20 cellular contexts compared by ENCODE assay signal in genomic region chr1:7671676-7672075, GRCh38.
"Had no signal": no experiment of that assay in that cellular context is flagged by ENCODE, and none has a peak within 500 bp of the region (broad histone marks: within the 10 kb centered on the region; RNA-seq: fewer than 3 reads in every experiment).

No MANE protein-coding gene starts in this region.

- H3K4me1 ChIP-seq: parathyroid adenoma, prostate gland had no signal

- H3K36me3 Mint-ChIP-seq: naive thymus-derived CD4-positive, alpha-beta T cell; stimulated activated naive B cell treated with anti-CD40 and anti-IgM and Interleukin-4, amounts not matched to agents 10 μg/mL and 1 μg/mL and 100 μg/mL, for 72 hours had no signal

- DNase-seq: effector CD8-positive, alpha-beta T cell; heart left ventricle; hippocampal formation; left colon; mesendoderm; naive thymus-derived CD4-positive, alpha-beta T cell; nephron progenitor cell; occipital lobe; spleen; stimulated activated CD4-positive, alpha-beta T cell treated with anti-CD3 and anti-CD28 coated beads, Interleukin-15, amount 100 ng/mL, for 24 hours; stimulated activated CD4-positive, alpha-beta T cell treated with anti-CD3 and anti-CD28 coated beads, Interleukin-1b, Interleukin-23, amount 100 ng/mL, for 48 hours; stimulated activated CD4-positive, alpha-beta T cell treated with anti-CD3 and anti-CD28 coated beads, Interleukin-4, amount 100 ng/mL, for 24 hours; stimulated activated naive B cell treated with anti-CD40 and anti-IgM and Interleukin-4, amounts not matched to agents 10 μg/mL and 1 μg/mL and 100 μg/mL, for 72 hours; stimulated activated naive CD8-positive, alpha-beta T cell treated with anti-CD3 and anti-CD28 coated beads, Interleukin-15, amount 100 ng/mL, for 72 hours; transverse colon had no signal

- H3K27me3 ChIP-seq: heart left ventricle had no signal

- H3K4me3 Mint-ChIP-seq: naive thymus-derived CD4-positive, alpha-beta T cell; nephron progenitor cell; stimulated activated naive B cell treated with anti-CD40 and anti-IgM and Interleukin-4, amounts not matched to agents 10 μg/mL and 1 μg/mL and 100 μg/mL, for 72 hours; stimulated activated naive CD8-positive, alpha-beta T cell treated with anti-CD3 and anti-CD28 coated beads, Interleukin-15, amount 100 ng/mL, for 72 hours had no signal

- H3K36me3 ChIP-seq: heart left ventricle, prostate gland, spleen, thoracic aorta, transverse colon had no signal

- H3K27ac Mint-ChIP-seq: naive thymus-derived CD4-positive, alpha-beta T cell; stimulated activated naive B cell treated with anti-CD40 and anti-IgM and Interleukin-4, amounts not matched to agents 10 μg/mL and 1 μg/mL and 100 μg/mL, for 72 hours had no signal

- H3K4me3 ChIP-seq: coronary artery, heart left ventricle, prostate gland, spleen, thoracic aorta, transverse colon had no signal

- ATAC-seq: heart left ventricle; left colon; naive thymus-derived CD4-positive, alpha-beta T cell; sciatic nerve; stimulated activated naive B cell treated with anti-CD40 and anti-IgM and Interleukin-4, amounts not matched to agents 10 μg/mL and 1 μg/mL and 100 μg/mL, for 72 hours; stimulated activated naive CD8-positive, alpha-beta T cell treated with anti-CD3 and anti-CD28 coated beads, Interleukin-15, amount 100 ng/mL, for 72 hours had no signal

- H3K27ac ChIP-seq: coronary artery, heart left ventricle, parathyroid adenoma, prostate gland, spleen, thoracic aorta, transverse colon had no signal

- H3K9me3 Mint-ChIP-seq: naive thymus-derived CD4-positive, alpha-beta T cell; nephron progenitor cell; stimulated activated naive B cell treated with anti-CD40 and anti-IgM and Interleukin-4, amounts not matched to agents 10 μg/mL and 1 μg/mL and 100 μg/mL, for 72 hours; stimulated activated naive CD8-positive, alpha-beta T cell treated with anti-CD3 and anti-CD28 coated beads, Interleukin-15, amount 100 ng/mL, for 72 hours had no signal

- H3K9me3 ChIP-seq: heart left ventricle, prostate gland, spleen, thoracic aorta, transverse colon had no signal
